8 cellular contexts compared by ENCODE assay signal in the genomic region with DNA sequence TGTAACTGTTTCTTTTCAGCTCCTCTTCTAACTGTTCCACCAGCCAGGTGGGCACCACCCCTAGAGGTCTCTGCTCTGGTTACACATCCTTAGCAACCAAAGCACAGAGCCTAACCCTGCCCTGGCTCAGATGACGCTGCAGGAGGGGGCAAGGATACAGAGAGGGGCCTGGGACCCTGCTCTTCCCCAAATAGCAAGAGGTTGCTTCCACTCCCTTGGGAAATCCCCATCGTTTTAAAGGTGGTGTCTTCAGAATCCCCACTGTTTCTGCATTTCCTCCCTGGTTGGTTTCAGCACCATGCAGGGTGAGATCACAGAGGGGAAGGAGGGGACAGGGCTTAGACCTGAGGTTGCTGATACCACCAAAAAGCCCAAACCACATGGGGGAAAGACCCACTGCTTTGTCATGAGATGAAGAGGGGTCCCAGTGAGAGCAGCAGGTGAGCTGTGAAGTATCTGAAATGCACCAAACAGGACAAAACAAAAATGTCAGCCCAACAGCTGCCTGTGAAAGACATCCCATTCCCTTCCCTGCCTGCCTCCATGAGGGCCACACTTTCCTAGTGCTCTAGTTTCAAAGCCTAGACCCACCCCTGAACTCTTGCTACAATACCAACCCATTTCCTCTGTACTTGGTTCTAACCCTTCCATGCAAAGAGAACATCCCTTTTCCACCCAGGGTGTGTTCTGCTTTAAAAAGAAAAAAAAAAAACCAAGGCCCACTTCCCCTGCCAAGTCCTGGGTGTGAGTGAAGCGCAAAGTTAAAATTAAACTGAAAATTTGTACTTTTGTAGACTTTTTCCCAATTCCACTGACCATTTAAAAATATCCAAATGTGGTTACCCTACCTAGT. TPM values are rescaled to one million over a fixed set of nuclear protein-coding genes. Genes with fewer than 3 reads are reported as not detected.
A peak's percentile ranks its signal among the peaks of the same experiment; 100 is the strongest.
DNase-seq lines count a peak whose midpoint lies in the region; ATAC-seq and TF ChIP-seq lines count a peak whose summit lies in the region.

No MANE protein-coding gene starts in this region.

- H3K27me3 Mint-ChIP-seq in dendritic cell treated with granulocyte-macrophage colony-stimulating factor and Interleukin-4, amounts not matched to agents 40 ng/mL and 50 ng/mL, for 4 days: no peaks in the 10 kb centered on the region
- no peaks in the 10 kb centered on the region for H3K27me3 Mint-ChIP-seq in stimulated activated naive B cell treated with anti-CD40 and anti-IgM and Interleukin-4, amounts not matched to agents 10 μg/mL and 1 μg/mL and 100 μg/mL, for 72 hours

- peaks cover 94% of the 10 kb centered on the region for H3K4me1 Mint-ChIP-seq in dendritic cell treated with granulocyte-macrophage colony-stimulating factor and Interleukin-4, amounts not matched to agents 40 ng/mL and 50 ng/mL, for 4 days (ENCODE audit: low read depth)
- peaks cover 78 to 91% of the 10 kb centered on the region in 2 donors for H3K4me1 Mint-ChIP-seq in stimulated activated naive B cell treated with anti-CD40 and anti-IgM and Interleukin-4, amounts not matched to agents 10 μg/mL and 1 μg/mL and 100 μg/mL, for 72 hours

- TF ChIP-seq POLR2A in lower leg skin (IDR thresholded peaks at IDR 0.05): no peak

- H3K4me3 ChIP-seq in lower leg skin (ENCODE audit: low read depth, poor library complexity, severe bottlenecking): no peak overlapping the region

- ATAC-seq in GM18861 (IDR thresholded peaks at IDR 0.05; ENCODE audit: unreplicated experiment) (peak; percentile 47), HG02938 (IDR thresholded peaks at IDR 0.05; ENCODE audit: unreplicated experiment) (peak; percentile 60)
- peak; percentile 81 to 82 for ATAC-seq in stimulated activated naive B cell treated with anti-CD40 and anti-IgM and Interleukin-4, amounts not matched to agents 10 μg/mL and 1 μg/mL and 100 μg/mL, for 72 hours (replicated peaks)

- 64 to 76% methylated on average over 3 of the region's 3 CpGs for WGBS in lower leg skin, 2 donors

- DNase-seq in T-helper 22 cell (ENCODE audit: low read depth) (peak; percentile 24), NCI-H2081 treated with DMSO at 0.1 percent for 48 hours (lab: John Stamatoyannopoulos, UW) (no peak), NCI-H748 treated with DMSO at 0.1 percent for 48 hours (lab: John Stamatoyannopoulos, UW) (no peak), lower leg skin (ENCODE audit: low spot score in 2 of 2) (no peak)
- peak; percentile 76 for DNase-seq in stimulated activated naive B cell treated with anti-CD40 and anti-IgM and Interleukin-4, amounts not matched to agents 10 μg/mL and 1 μg/mL and 100 μg/mL, for 72 hours

- peaks cover 37% of the 10 kb centered on the region for H3K36me3 Mint-ChIP-seq in dendritic cell treated with granulocyte-macrophage colony-stimulating factor and Interleukin-4, amounts not matched to agents 40 ng/mL and 50 ng/mL, for 4 days (ENCODE audit: low read depth)
- peaks cover 19 to 51% of the 10 kb centered on the region in 2 donors for H3K36me3 Mint-ChIP-seq in stimulated activated naive B cell treated with anti-CD40 and anti-IgM and Interleukin-4, amounts not matched to agents 10 μg/mL and 1 μg/mL and 100 μg/mL, for 72 hours

- peak overlapping the region; percentile 94 for H3K27ac Mint-ChIP-seq in dendritic cell treated with granulocyte-macrophage colony-stimulating factor and Interleukin-4, amounts not matched to agents 40 ng/mL and 50 ng/mL, for 4 days
- peak overlapping the region; percentile 97 for H3K27ac Mint-ChIP-seq in stimulated activated naive B cell treated with anti-CD40 and anti-IgM and Interleukin-4, amounts not matched to agents 10 μg/mL and 1 μg/mL and 100 μg/mL, for 72 hours

- H3K4me3 Mint-ChIP-seq in dendritic cell treated with granulocyte-macrophage colony-stimulating factor and Interleukin-4, amounts not matched to agents 40 ng/mL and 50 ng/mL, for 4 days: peak overlapping the region; percentile 52
- H3K4me3 Mint-ChIP-seq in stimulated activated naive B cell treated with anti-CD40 and anti-IgM and Interleukin-4, amounts not matched to agents 10 μg/mL and 1 μg/mL and 100 μg/mL, for 72 hours: peak overlapping the region; percentile 61 to 74

- no peaks in the 10 kb centered on the region for H3K9me3 Mint-ChIP-seq in dendritic cell treated with granulocyte-macrophage colony-stimulating factor and Interleukin-4, amounts not matched to agents 40 ng/mL and 50 ng/mL, for 4 days
- no peaks in the 10 kb centered on the region for H3K9me3 Mint-ChIP-seq in stimulated activated naive B cell treated with anti-CD40 and anti-IgM and Interleukin-4, amounts not matched to agents 10 μg/mL and 1 μg/mL and 100 μg/mL, for 72 hours

- intact Hi-C loops in dendritic cell treated with granulocyte-macrophage colony-stimulating factor and Interleukin-4, amounts not matched to agents 40 ng/mL and 50 ng/mL, for 4 days (cut with micrococcal nuclease): loop anchor here (1.0 kb wide), 1 partner anchor 11 kb away; no protein-coding TSS in a partner anchor
- intact Hi-C loops in lower leg skin (cut with DNase I; ENCODE audit: low total_unique reads): no loop called here

- no peak for TF ChIP-seq CTCF in lower leg skin (IDR thresholded peaks at IDR 0.05)

RNA-seq across cellular contexts. Expression of a gene that starts 29.0 kb away (rescaled TPM):
- total RNA-seq in lower leg skin: 10 to 100 TPM; 22.1 to 45.9 (median 35.3) TPM

Comparison
In these comparisons a context has a peak if more than half of its experiments do, and no peak if none do; other contexts are left out.
1. DNase-seq: peak in T-helper 22 cell (single experiment) and stimulated activated naive B cell treated with anti-CD40 and anti-IgM and Interleukin-4, amounts not matched to agents 10 μg/mL and 1 μg/mL and 100 μg/mL, for 72 hours (single experiment); none in NCI-H2081 treated with DMSO at 0.1 percent for 48 hours (single experiment), NCI-H748 treated with DMSO at 0.1 percent for 48 hours (single experiment) and lower leg skin (0 of 2).
2. Peak in every context shown above with its lines, with median percentiles within 50 percentile points of each other: ATAC-seq.